ENCODE assay signal across 12 cellular contexts in the genomic region with DNA sequence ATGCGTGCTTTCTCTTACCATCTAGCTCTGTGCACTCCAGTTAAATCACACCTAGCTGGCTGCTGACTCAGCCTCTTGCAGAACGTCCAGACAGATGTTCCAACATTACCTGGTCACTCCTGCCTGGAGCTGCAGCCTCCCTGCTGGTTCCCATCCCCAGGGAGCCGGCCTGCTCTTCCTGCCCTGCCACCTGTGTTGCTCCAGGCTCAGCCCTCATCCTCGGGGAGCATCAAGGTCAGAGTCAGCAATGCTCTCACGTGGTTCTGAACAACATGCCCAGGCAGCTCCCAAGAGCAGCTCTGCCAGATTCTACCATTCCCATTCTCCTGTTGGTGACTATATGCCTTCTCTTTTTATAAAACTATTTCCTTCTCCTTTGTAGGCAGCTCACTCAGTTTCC.
DNase-seq lines count a peak whose midpoint lies in the region; ATAC-seq and TF ChIP-seq lines count a peak whose summit lies in the region.
"Had no signal": no experiment of that assay in that cellular context is flagged by ENCODE, and none has a peak within 500 bp of the region (broad histone marks: within the 10 kb centered on the region; RNA-seq: fewer than 3 reads in every experiment).

No MANE protein-coding gene starts in this region.

- no peaks in the 10 kb centered on the region for H3K9me3 ChIP-seq in HCT116 (ENCODE audit: control insufficient read depth in 1 of 2, insufficient read depth in 1 of 2, low read depth in 1 of 2, low read length in 2 of 2)
- H3K9me3 ChIP-seq: breast epithelium had no signal

- no peaks in the 10 kb centered on the region for H4K20me1 ChIP-seq in HCT116 (ENCODE audit: insufficient read depth)

- H3K4me2 ChIP-seq in HCT116 (ENCODE audit: low read length) = no peak overlapping the region

- ATAC-seq in HCT116 (peak; percentile 75), GM21619 (IDR thresholded peaks at IDR 0.05; ENCODE audit: unreplicated experiment) (no peak), GM18511 (IDR thresholded peaks at IDR 0.05; ENCODE audit: unreplicated experiment) (no peak)

- no peaks in the 10 kb centered on the region for H3K9me3 Mint-ChIP-seq in dendritic cell treated with granulocyte-macrophage colony-stimulating factor and Interleukin-4, amounts not matched to agents 40 ng/mL and 50 ng/mL, for 4 days
- peaks cover 3% of the 10 kb centered on the region for H3K9me3 Mint-ChIP-seq in progenitor cell of endocrine pancreas (ENCODE audit: low read depth)
- H3K9me3 Mint-ChIP-seq in endothelial cell (ENCODE audit: unreplicated experiment) = no peaks in the 10 kb centered on the region

- no peaks in the 10 kb centered on the region for H3K36me3 Mint-ChIP-seq in dendritic cell treated with granulocyte-macrophage colony-stimulating factor and Interleukin-4, amounts not matched to agents 40 ng/mL and 50 ng/mL, for 4 days (ENCODE audit: low read depth)
- no peaks in the 10 kb centered on the region for H3K36me3 Mint-ChIP-seq in progenitor cell of endocrine pancreas (ENCODE audit: insufficient read depth)
- no peaks in the 10 kb centered on the region for H3K36me3 Mint-ChIP-seq in endothelial cell (ENCODE audit: low read depth, unreplicated experiment)

- H3K9me2 ChIP-seq in HCT116 (ENCODE audit: insufficient read depth) = no peaks in the 10 kb centered on the region

- intact Hi-C loops in HCT116 (cut with micrococcal nuclease) = no loop called here
- intact Hi-C loops in dendritic cell treated with granulocyte-macrophage colony-stimulating factor and Interleukin-4, amounts not matched to agents 40 ng/mL and 50 ng/mL, for 4 days (cut with micrococcal nuclease) = no loop called here

- DNase-seq in HCT116 (ENCODE audit: low read depth, low spot score) = no peak
- DNase-seq in NCI-H2171 (lab: John Stamatoyannopoulos, UW) = peak; percentile 77
- no peak for DNase-seq in progenitor cell of endocrine pancreas (ENCODE audit: low spot score, unreplicated experiment)
- DNase-seq in activated CD4-positive, CD25-positive, alpha-beta regulatory T cell (lab: John Stamatoyannopoulos, UW) = no peak
- no peak for DNase-seq in endothelial cell (ENCODE audit: low spot score)
- DNase-seq: GM23248, MM.1S had no signal

- no peak overlapping the region for H3K9ac ChIP-seq in HCT116 (ENCODE audit: low read length)
- H3K9ac ChIP-seq: GM23248 had no signal

- RAD21 ChIA-PET in HCT116 (lab: Charles Lee; ENCODE audit: low non-redundant PET in 1 of 2, low total read pairs in 2 of 2, uncharacterized antibody in 2 of 2, unreplicated experiment in 2 of 2) = no interaction called here

- no peak overlapping the region for H2AFZ ChIP-seq in HCT116 (ENCODE audit: low read depth, low read length, poor library complexity, severe bottlenecking)
- H2AFZ ChIP-seq: GM23248 had no signal

- no peak for TF ChIP-seq RAD21 in HCT116 (IDR thresholded peaks at IDR 0.05; ENCODE audit: low read depth)

- peaks cover 6% of the 10 kb centered on the region for H3K4me1 Mint-ChIP-seq in dendritic cell treated with granulocyte-macrophage colony-stimulating factor and Interleukin-4, amounts not matched to agents 40 ng/mL and 50 ng/mL, for 4 days (ENCODE audit: low read depth)
- H3K4me1 Mint-ChIP-seq in progenitor cell of endocrine pancreas (ENCODE audit: low read depth) (peaks cover 8% of the 10 kb centered on the region), endothelial cell (ENCODE audit: unreplicated experiment) (peaks cover 7% of the 10 kb centered on the region)

- no peak overlapping the region; the same call in 1 of the 2 replicates for H3K27ac ChIP-seq in HCT116 (ENCODE audit: low read depth, low read length)
- H3K27ac ChIP-seq: breast epithelium, GM23248 had no signal

- peak overlapping the region; percentile 14 for H3K27ac Mint-ChIP-seq in dendritic cell treated with granulocyte-macrophage colony-stimulating factor and Interleukin-4, amounts not matched to agents 40 ng/mL and 50 ng/mL, for 4 days
- H3K27ac Mint-ChIP-seq in progenitor cell of endocrine pancreas = peak overlapping the region; percentile 66
- no peak overlapping the region for H3K27ac Mint-ChIP-seq in endothelial cell (ENCODE audit: unreplicated experiment)

- TF ChIP-seq CTCF in HCT116 (IDR thresholded peaks at IDR 0.05 in 2 of 3, conservative IDR thresholded peaks at IDR 0.05 in 1 of 3; ENCODE audit: borderline replicate concordance in 1 of 3, insufficient read depth in 1 of 3, low read depth in 2 of 3, low read length in 2 of 3) (no peak), progenitor cell of endocrine pancreas (IDR thresholded peaks at IDR 0.05; ENCODE audit: unreplicated experiment) (no peak), endothelial cell (IDR thresholded peaks at IDR 0.05; ENCODE audit: unreplicated experiment) (no peak)

- no peaks in the 10 kb centered on the region for H3K27me3 ChIP-seq in HCT116 (ENCODE audit: insufficient read depth, low read length)
- H3K27me3 ChIP-seq: breast epithelium had no signal

- H3K4me1 ChIP-seq in HCT116 (ENCODE audit: control insufficient read depth in 1 of 2, insufficient read depth in 2 of 2, low read length in 2 of 2) = peaks cover 8 to 9% of the 10 kb centered on the region in 2 experiments; a peak in 3 of 4 replicates
- H3K4me1 ChIP-seq: breast epithelium had no signal

- H3K4me3 Mint-ChIP-seq in dendritic cell treated with granulocyte-macrophage colony-stimulating factor and Interleukin-4, amounts not matched to agents 40 ng/mL and 50 ng/mL, for 4 days = no peak overlapping the region
- H3K4me3 Mint-ChIP-seq in progenitor cell of endocrine pancreas (ENCODE audit: low read depth) (no peak overlapping the region), endothelial cell (ENCODE audit: unreplicated experiment) (no peak overlapping the region)

- no peak for TF ChIP-seq POLR2A in HCT116 (IDR thresholded peaks at IDR 0.05; ENCODE audit: borderline replicate concordance, extremely low read depth, insufficient read depth, insufficient read length)

- no peak overlapping the region for H3K4me3 ChIP-seq in HCT116 (replicated peaks in 1 of 2; ENCODE audit: low read depth in 1 of 2, low read length in 2 of 2)
- H3K4me3 ChIP-seq: breast epithelium, GM23248, skin epidermis had no signal

- H3K36me3 ChIP-seq in HCT116 (ENCODE audit: control insufficient read depth in 1 of 2, insufficient read depth in 2 of 2, low read length in 2 of 2) = no peaks in the 10 kb centered on the region
- H3K36me3 ChIP-seq: breast epithelium had no signal

- POLR2A ChIA-PET in HCT116 (lab: Charles Lee) = no interaction called here

- CTCF ChIA-PET in HCT116 (lab: Charles Lee) = no interaction called here

- H3K79me2 ChIP-seq in HCT116 (ENCODE audit: insufficient read depth, low read length) = no peaks in the 10 kb centered on the region

- no TSS peak for BruUV-seq in HCT116 (replicated peaks; lab: Mats Ljungman, UMichigan)

- peaks cover 9% of the 10 kb centered on the region for H3K27me3 Mint-ChIP-seq in dendritic cell treated with granulocyte-macrophage colony-stimulating factor and Interleukin-4, amounts not matched to agents 40 ng/mL and 50 ng/mL, for 4 days
- H3K27me3 Mint-ChIP-seq in progenitor cell of endocrine pancreas (peaks cover 11% of the 10 kb centered on the region), endothelial cell (ENCODE audit: unreplicated experiment) (no peaks in the 10 kb centered on the region)

TF ChIP-seq in HCT116, 20 proteins besides CTCF, POLR2A, EP300 and RAD21 (continues in another document):
- TF ChIP-seq CEBPB (IDR thresholded peaks at IDR 0.05; ENCODE audit: low read depth) (no peak), ATF3 (IDR thresholded peaks at IDR 0.05) (no peak), EGR1 (IDR thresholded peaks at IDR 0.05; ENCODE audit: low read depth) (no peak), SP1 (IDR thresholded peaks at IDR 0.05; ENCODE audit: low read depth) (no peak), ZFX (IDR thresholded peaks at IDR 0.05) (no peak), REST (IDR thresholded peaks at IDR 0.05; ENCODE audit: low read depth) (no peak), EZH2phosphoT487 (IDR thresholded peaks at IDR 0.05; ENCODE audit: borderline replicate concordance) (no peak)
